In the genomic region with DNA sequence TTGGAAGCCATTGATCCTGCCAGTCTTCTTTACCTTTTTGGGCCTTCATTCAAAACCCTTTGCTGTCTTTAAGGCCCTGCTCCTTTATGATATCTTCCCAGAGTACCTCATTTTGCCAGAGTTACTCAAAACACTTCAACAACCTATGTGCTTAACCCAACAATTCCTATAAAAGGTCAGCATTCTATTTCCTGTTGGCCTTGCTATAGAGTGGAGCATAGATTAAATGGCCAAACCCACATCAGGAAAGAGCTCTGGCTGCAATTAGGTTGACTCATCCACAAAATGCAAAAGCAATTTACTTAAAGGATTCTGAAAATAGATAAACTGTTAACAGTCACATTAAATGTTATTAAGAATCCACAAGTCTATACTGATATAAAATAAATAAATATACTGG, we compare ENCODE assay signal across 13 cellular contexts. TPM values are rescaled to one million over a fixed set of nuclear protein-coding genes. Genes with fewer than 3 reads are reported as not detected.
A peak's percentile ranks its signal among the peaks of the same experiment; 100 is the strongest.
DNase-seq lines count a peak whose midpoint lies in the region; ATAC-seq and TF ChIP-seq lines count a peak whose summit lies in the region.
"Had no signal": no experiment of that assay in that cellular context is flagged by ENCODE, and none has a peak within 500 bp of the region (broad histone marks: within the 10 kb centered on the region; RNA-seq: fewer than 3 reads in every experiment).

No MANE protein-coding gene starts in this region.

- H3K4me1 ChIP-seq in adipocyte (ENCODE audit: control insufficient read depth, insufficient read depth, low read length) (peaks cover 23% of the 10 kb centered on the region), esophagus muscularis mucosa (peaks cover 27 to 32% (median 31%) of the 10 kb centered on the region in 4 donors)

- ATAC-seq in activated T-cell treated with anti-CD3 and anti-CD28 coated beads, Interleukin-2, amount 50 U/mL, for 72 hours (replicated peaks in 1 of 2) = no peak

- H3K27me3 ChIP-seq in adipocyte (replicated peaks; ENCODE audit: control insufficient read depth, insufficient read depth, low read length) = no peaks in the 10 kb centered on the region
- H3K27me3 ChIP-seq in esophagus muscularis mucosa = no peaks in the 10 kb centered on the region
- H3K27me3 ChIP-seq: BE2C, SJCRH30 had no signal

- no peaks in the 10 kb centered on the region for H3K27me3 Mint-ChIP-seq in activated T-cell treated with anti-CD3 and anti-CD28 coated beads, Interleukin-2, amount 50 U/mL, for 72 hours (ENCODE audit: low read depth)

- H3K9me3 ChIP-seq in adipocyte (ENCODE audit: control insufficient read depth, low read length) = no peaks in the 10 kb centered on the region
- H3K9me3 ChIP-seq in esophagus muscularis mucosa = no peaks in the 10 kb centered on the region
- H3K9me3 ChIP-seq: BE2C had no signal

- intact Hi-C loops in esophagus muscularis mucosa (cut with DNase I) = no loop called here

- peaks cover 8% of the 10 kb centered on the region for H3K4me1 Mint-ChIP-seq in activated T-cell treated with anti-CD3 and anti-CD28 coated beads, Interleukin-2, amount 50 U/mL, for 72 hours (ENCODE audit: low read depth)

- H3K27ac Mint-ChIP-seq in activated T-cell treated with anti-CD3 and anti-CD28 coated beads, Interleukin-2, amount 50 U/mL, for 72 hours = no peak overlapping the region

- H3K4me3 ChIP-seq in AG10803 (ENCODE audit: low read length) = no peak overlapping the region
- no peak overlapping the region for H3K4me3 ChIP-seq in adipocyte (ENCODE audit: low read length)
- no peak overlapping the region for H3K4me3 ChIP-seq in fibroblast of the aortic adventitia (ENCODE audit: low read depth, low read length)
- no peak overlapping the region for H3K4me3 ChIP-seq in esophagus muscularis mucosa
- H3K4me3 ChIP-seq: SJCRH30 had no signal

- H3K9ac ChIP-seq in adipocyte (ENCODE audit: low read length) = no peak overlapping the region

- H3K36me3 ChIP-seq in adipocyte (ENCODE audit: control insufficient read depth, insufficient read depth, low read length, severe bottlenecking) (no peaks in the 10 kb centered on the region), esophagus muscularis mucosa (no peaks in the 10 kb centered on the region)
- H3K36me3 ChIP-seq: BE2C, SJCRH30 had no signal

- no peak overlapping the region for H3K27ac ChIP-seq in substantia nigra (ENCODE audit: low read depth, low read length, poor library complexity, severe bottlenecking)
- no peak overlapping the region for H3K27ac ChIP-seq in esophagus muscularis mucosa (replicated peaks in 1 of 4)
- H3K27ac ChIP-seq: SJCRH30 had no signal

- no peaks in the 10 kb centered on the region for H3K36me3 Mint-ChIP-seq in activated T-cell treated with anti-CD3 and anti-CD28 coated beads, Interleukin-2, amount 50 U/mL, for 72 hours (ENCODE audit: insufficient read depth in 2 of 2)

- H3K9me3 Mint-ChIP-seq in activated T-cell treated with anti-CD3 and anti-CD28 coated beads, Interleukin-2, amount 50 U/mL, for 72 hours = peaks cover 0 to 1% of the 10 kb centered on the region in 2 donors

- no peak for TF ChIP-seq EP300 in esophagus muscularis mucosa (IDR thresholded peaks at IDR 0.05)

- DNase-seq in AG10803 (ENCODE audit: low read depth) (peak; percentile 36), LoVo (ENCODE audit: low spot score) (peak; percentile 29), adipocyte (ENCODE audit: low read depth) (peak; percentile 43), fibroblast of the aortic adventitia (ENCODE audit: low read depth) (peak; percentile 60), substantia nigra (lab: John Stamatoyannopoulos, UW) (no peak), esophagus muscularis mucosa (ENCODE audit: extremely low spot score) (no peak), SK-N-DZ (ENCODE audit: low spot score) (no peak)
- DNase-seq in activated T-cell treated with anti-CD3 and anti-CD28 coated beads, Interleukin-2, amount 50 U/mL, for 72 hours = no peak
- DNase-seq: BE2C, DMS79, MM.1S, NCI-H2107, SJCRH30 had no signal

- no peak for TF ChIP-seq POLR2A in esophagus muscularis mucosa (IDR thresholded peaks at IDR 0.05; ENCODE audit: low read depth)

- TF ChIP-seq CTCF in AG10803 (conservative IDR thresholded peaks at IDR 0.05; ENCODE audit: low read length) = no peak
- no peak for TF ChIP-seq CTCF in fibroblast of the aortic adventitia (IDR thresholded peaks at IDR 0.05; ENCODE audit: insufficient read depth, low read length)
- TF ChIP-seq CTCF in esophagus muscularis mucosa (IDR thresholded peaks at IDR 0.05) = no peak

- H3K4me3 Mint-ChIP-seq in activated T-cell treated with anti-CD3 and anti-CD28 coated beads, Interleukin-2, amount 50 U/mL, for 72 hours = no peak overlapping the region

RNA-seq across cellular contexts. Expression of gene MRPL33, which starts 21.2 kb away (rescaled TPM):
- total RNA-seq in fibroblast of the aortic adventitia (ENCODE audit: low replicate concordance) (100 and 109 TPM in 2 replicates), esophagus muscularis mucosa (100 to 1,000 TPM; 283 to 500 (median 345) TPM)
- total RNA-seq in activated T-cell treated with anti-CD3 and anti-CD28 coated beads, Interleukin-2, amount 50 U/mL, for 72 hours = 10 to 100 TPM; 61.3 to 68.1 TPM
- polyA plus RNA-seq in SK-N-DZ (2014; cell fraction: cytosol; rRNA removed) = 143 and 205 TPM in 2 replicates
- 114 and 131 TPM in 2 replicates for polyA plus RNA-seq in SK-N-DZ (2014; cell fraction: nucleus; rRNA removed)

Comparison
In these comparisons a context has a peak if more than half of its experiments do, and no peak if none do; other contexts are left out.
1. DNase-seq: peak in AG10803 (single experiment), LoVo (single experiment), adipocyte (single experiment) and fibroblast of the aortic adventitia (single experiment); none in substantia nigra (0 of 49), activated T-cell treated with anti-CD3 and anti-CD28 coated beads, Interleukin-2, amount 50 U/mL, for 72 hours (0 of 2), esophagus muscularis mucosa (single experiment) and SK-N-DZ (single experiment).